ENCODE assay signal across 7 cellular contexts in the genomic region with DNA sequence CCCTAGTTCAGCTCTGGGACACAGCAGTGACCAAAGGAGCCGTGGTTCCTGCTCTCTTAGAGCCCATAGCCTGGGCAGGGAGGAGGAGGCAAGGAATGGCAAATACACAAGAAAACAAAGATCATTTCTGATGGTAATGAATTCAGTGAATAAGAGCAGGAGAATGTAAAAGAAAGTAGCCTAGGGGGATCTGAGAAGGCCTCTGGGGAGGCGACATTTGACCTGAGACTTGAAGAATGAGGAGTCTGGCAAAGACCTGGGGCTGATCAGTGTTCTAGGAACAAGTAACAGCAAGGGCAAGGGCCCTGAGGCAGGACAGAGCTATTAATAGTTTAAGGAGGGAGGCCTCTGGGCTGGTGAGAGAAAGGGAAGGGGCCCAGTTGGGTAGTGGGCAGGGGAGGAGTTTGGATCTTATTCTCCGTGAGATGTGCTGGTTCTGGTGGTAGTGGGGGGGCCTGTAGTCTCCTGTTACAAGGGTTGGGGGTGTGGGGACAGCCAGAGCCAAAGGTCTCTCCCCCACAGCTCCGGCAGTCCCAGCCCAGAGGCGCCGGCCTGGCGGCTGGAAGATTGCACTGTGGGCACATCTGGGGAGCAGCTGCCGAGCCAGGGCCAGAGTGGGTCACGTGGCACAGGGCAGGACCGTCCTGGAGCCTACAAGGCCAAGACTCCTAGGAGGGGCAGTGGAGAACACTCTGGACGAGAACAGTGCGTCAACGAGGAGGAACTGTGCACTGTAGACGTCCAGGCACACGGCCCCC. TPM values are rescaled to one million over a fixed set of nuclear protein-coding genes. Genes with fewer than 3 reads are reported as not detected.
DNase-seq lines count a peak whose midpoint lies in the region; ATAC-seq and TF ChIP-seq lines count a peak whose summit lies in the region.

No MANE protein-coding gene starts in this region.

- peak overlapping the region; percentile 95 for H2BK20ac ChIP-seq in IMR-90 (ENCODE audit: low read depth, low read length)

- no peaks in the 10 kb centered on the region for H3K27me3 Mint-ChIP-seq in MCF 10A (ENCODE audit: insufficient read depth, unreplicated experiment)

- H3K56ac ChIP-seq in IMR-90 (ENCODE audit: extremely low read depth, insufficient read depth, low read length) = peak overlapping the region; percentile 35; the same call in 1 of the 2 replicates

- H3K4me3 Mint-ChIP-seq in MCF 10A (ENCODE audit: unreplicated experiment) = peak overlapping the region; percentile 43

- intact Hi-C loops in IMR-90 (cut with micrococcal nuclease) = no loop called here
- intact Hi-C loops in MCF 10A (cut with micrococcal nuclease) = no loop called here
- intact Hi-C loops in transverse colon (cut with DNase I; ENCODE audit: low total_unique reads) = no loop called here

- peak overlapping the region; percentile 81 for H2AFZ ChIP-seq in IMR-90 (replicated peaks; ENCODE audit: low read length, poor library complexity)

- peak; percentile 86 for DNase-seq in IMR-90
- peak; percentile 92 for DNase-seq in MCF 10A (ENCODE audit: unreplicated experiment)
- DNase-seq in transverse colon = peak; percentile 86
- no peak for DNase-seq in stimulated activated naive CD8-positive, alpha-beta T cell treated with anti-CD3 and anti-CD28 coated beads, Interleukin-15, Interleukin-2, amounts not matched to agents 100 U/mL and 50 U/mL, for 24 hours
- DNase-seq in LoVo (ENCODE audit: low spot score) = no peak

- H3K18ac ChIP-seq in IMR-90 (ENCODE audit: low read depth, low read length) = peak overlapping the region; percentile 71

- peak overlapping the region; percentile 96 for H3K27ac ChIP-seq in IMR-90 (ENCODE audit: insufficient read depth, low read length)
- H3K27ac ChIP-seq in layer of hippocampus (ENCODE audit: low read depth, low read length) = peak overlapping the region; percentile 48
- H3K27ac ChIP-seq in transverse colon = peak overlapping the region; percentile 80 to 86 (median 85)

- peaks cover 0 to 7% of the 10 kb centered on the region in 2 experiments; a peak in 1 of 4 replicates for H3K79me1 ChIP-seq in IMR-90 (ENCODE audit: low read depth in 1 of 2, low read length in 2 of 2)

- no peaks in the 10 kb centered on the region for H4K20me1 ChIP-seq in IMR-90 (ENCODE audit: insufficient read depth, low read length)

- peak overlapping the region; percentile 56 to 92 for H4K8ac ChIP-seq in IMR-90 (ENCODE audit: low read depth in 2 of 2, low read length in 2 of 2)

- H3K4me1 Mint-ChIP-seq in MCF 10A (ENCODE audit: insufficient read depth, unreplicated experiment) = peaks cover 28% of the 10 kb centered on the region

- peak overlapping the region; percentile 94 for H3K27ac Mint-ChIP-seq in MCF 10A (ENCODE audit: low read depth, unreplicated experiment)

- H3K27me3 ChIP-seq in IMR-90 (ENCODE audit: control insufficient read depth, insufficient read depth, low read length) (no peaks in the 10 kb centered on the region), layer of hippocampus (ENCODE audit: control insufficient read depth, insufficient read depth, low read length) (no peaks in the 10 kb centered on the region), transverse colon (no peaks in the 10 kb centered on the region)

- TF ChIP-seq EP300 in transverse colon (IDR thresholded peaks at IDR 0.05; ENCODE audit: low read depth) = peak; percentile 76

- dilution Hi-C loops in IMR-90 (cut with HindIII; ENCODE audit: low sequenced_read_pairs, unreplicated experiment) = no loop called here

- H3K14ac ChIP-seq in IMR-90 (replicated peaks; ENCODE audit: low read depth, low read length) = peak overlapping the region; percentile 46

- H2BK15ac ChIP-seq in IMR-90 (ENCODE audit: low read depth, low read length) = peak overlapping the region; percentile 31; the same call in 2 of the 3 replicates

- peak overlapping the region; percentile 83 for H2BK5ac ChIP-seq in IMR-90 (ENCODE audit: low read depth, low read length, poor library complexity, severe bottlenecking)

- H2AK9ac ChIP-seq in IMR-90 (replicated peaks; ENCODE audit: low read depth, low read length, poor library complexity) = peak overlapping the region; percentile 67

- H3K4ac ChIP-seq in IMR-90 (ENCODE audit: low read depth, low read length) = peak overlapping the region; percentile 97

- peak overlapping the region; percentile 93 for H2BK120ac ChIP-seq in IMR-90 (ENCODE audit: low read depth, low read length)

- H3K9me3 Mint-ChIP-seq in MCF 10A (ENCODE audit: unreplicated experiment) = no peaks in the 10 kb centered on the region

- peaks cover 22% of the 10 kb centered on the region for H3K36me3 Mint-ChIP-seq in MCF 10A (ENCODE audit: insufficient read depth, unreplicated experiment)

- peaks cover 14% of the 10 kb centered on the region for H3K4me1 ChIP-seq in IMR-90 (ENCODE audit: control insufficient read depth, insufficient read depth, low read length)
- peaks cover 18 to 45% (median 39%) of the 10 kb centered on the region in 4 donors for H3K4me1 ChIP-seq in transverse colon

- H4K91ac ChIP-seq in IMR-90 (ENCODE audit: insufficient read depth, low read depth, low read length) = peak overlapping the region; percentile 88

- H3K4me2 ChIP-seq in IMR-90 (ENCODE audit: low read depth, low read length) = peak overlapping the region; percentile 14; the same call in 1 of the 2 replicates

- peak overlapping the region; percentile 81; the same call in 1 of the 2 replicates for H3K23ac ChIP-seq in IMR-90 (ENCODE audit: low read depth, low read length)

- no peak for TF ChIP-seq CTCF in IMR-90 (conservative IDR thresholded peaks at IDR 0.05; ENCODE audit: low read depth, low read length)
- TF ChIP-seq CTCF in MCF 10A (IDR thresholded peaks at IDR 0.05; ENCODE audit: unreplicated experiment) = no peak
- no peak for TF ChIP-seq CTCF in transverse colon (IDR thresholded peaks at IDR 0.05)

- POLR2A ChIA-PET in IMR-90 (lab: Charles Lee; ENCODE audit: unreplicated experiment) = interaction anchor here (1.6 kb wide), 1 partner anchor 9 kb away, joined by 8 read pairs; the partner anchor contains the start of gene ID1
- POLR2A ChIA-PET in MCF 10A (lab: Yijun Ruan, JAX) = interaction anchor here (0.5 to 3.7 kb wide), 11 partner anchors 9 to 818 kb away, joined by 3 to 203 read pairs (median 6); partner anchors contain the start of genes ID1 and TPX2

- BruUV-seq in IMR-90 (replicated peaks; lab: Mats Ljungman, UMichigan) = no TSS peak
- TSS peak; percentile 25 for BruUV-seq in MCF 10A (replicated peaks; lab: Mats Ljungman, UMichigan)

- in situ Hi-C loops in IMR-90 (cut with MboI; ENCODE audit: low sequenced_read_pairs) (no loop called here), transverse colon (cut with MboI; ENCODE audit: low pct_ligation_motif_present in 1 of 4, low pct_unique_long_range_greater_than_20kb in 1 of 4, low sequenced_read_pairs in 3 of 4) (no loop called here)

- H3K9me1 ChIP-seq in IMR-90 (ENCODE audit: insufficient read depth, low read length) = peaks cover 7% of the 10 kb centered on the region

- H3K36me3 ChIP-seq in IMR-90 (ENCODE audit: control insufficient read depth, insufficient read depth, low read length) = no peaks in the 10 kb centered on the region
- H3K36me3 ChIP-seq in transverse colon = no peaks in the 10 kb centered on the region

- H3K9ac ChIP-seq in IMR-90 (ENCODE audit: low read depth, low read length) = peak overlapping the region; percentile 48

- ATAC-seq in IMR-90 (ENCODE audit: low read depth) = peak; percentile 86
- no peak for ATAC-seq in stimulated activated naive CD8-positive, alpha-beta T cell treated with anti-CD3 and anti-CD28 coated beads, Interleukin-15, Interleukin-2, amounts not matched to agents 100 U/mL and 50 U/mL, for 24 hours
- ATAC-seq in HG02642 (IDR thresholded peaks at IDR 0.05; ENCODE audit: poor library complexity, unreplicated experiment) = no peak

- peak overlapping the region; percentile 85 for H4K5ac ChIP-seq in IMR-90 (ENCODE audit: low read depth, low read length)

- no peaks in the 10 kb centered on the region for H3K9me3 ChIP-seq in IMR-90 (ENCODE audit: control insufficient read depth, insufficient read depth, low read length)
- H3K9me3 ChIP-seq in transverse colon = no peaks in the 10 kb centered on the region

- peak; percentile 4; the same call in 1 of the 2 replicates for TF ChIP-seq RAD21 in IMR-90 (IDR thresholded peaks at IDR 0.05; ENCODE audit: low read length)

- CTCF ChIA-PET in IMR-90 (lab: Yijun Ruan, JAX) (interaction anchor here (0.9 to 1.3 kb wide), 3 partner anchors 9 to 33 kb away, joined by 3 to 4 read pairs (median 4); no protein-coding TSS in a partner anchor), MCF 10A (lab: Yijun Ruan, JAX) (interaction anchor here (0.8 to 25.4 kb wide), 7 partner anchors 9 to 144 kb away, joined by 3 to 1902 read pairs (median 12); partner anchors contain the start of gene ID1)

- H3K4me3 ChIP-seq in IMR-90 (ENCODE audit: insufficient read depth, low read depth, low read length) (no peak overlapping the region), transverse colon (no peak overlapping the region)

- peak; percentile 61; the same call in 1 of the 2 replicates for TF ChIP-seq POLR2A in IMR-90 (IDR thresholded peaks at IDR 0.05; ENCODE audit: low read depth, low read length)
- TF ChIP-seq POLR2A in transverse colon (IDR thresholded peaks at IDR 0.05) = peak; percentile 89

- WGBS in IMR-90 (ENCODE audit: extremely low coverage in 2 of 2, insufficient read length in 1 of 2), 2 experiments = 13% methylated on average over 3 of the region's 15 CpGs; no CpG with 5 or more reads in 1 of the 2 experiments
- WGBS in transverse colon (ENCODE audit: low coverage in 1 of 2), 2 donors = 29 to 60% methylated on average over 1 to 15 of the region's 15 CpGs

- H2AK5ac ChIP-seq in IMR-90 (ENCODE audit: low read depth, low read length) = peak overlapping the region; percentile 83

RNA-seq across cellular contexts. Expression of gene ID1, which starts 9.3 kb away (rescaled TPM):
- 174 and 186 TPM in 2 replicates for total RNA-seq in IMR-90 (2012; rRNA removed)
- polyA plus RNA-seq in IMR-90 (2012; rRNA removed) = 148 and 156 TPM in 2 replicates
- 283 and 402 TPM in 2 replicates for polyA plus RNA-seq in IMR-90 (2012; cell fraction: cytosol; rRNA removed)
- polyA plus RNA-seq in IMR-90 (2012; cell fraction: nucleus; rRNA removed; ENCODE audit: low replicate concordance) = 740 and 930 TPM in 2 replicates
- total RNA-seq in MCF 10A (2022) = 35.7 and 38.4 TPM in 2 replicates
- total RNA-seq in transverse colon = 1,000 to 10,000 TPM in 1 of 4 donors, 100 to 1,000 TPM in 3; 516 to 1,015 (median 933) TPM

RNA-seq across cellular contexts. Expression of gene COX4I2, which starts 41.9 kb away (rescaled TPM):
- not detected in 2 replicates for total RNA-seq in IMR-90 (2012; rRNA removed)
- polyA plus RNA-seq in IMR-90 (2012; rRNA removed) = not detected in 2 replicates
- polyA plus RNA-seq in IMR-90 (2012; cell fraction: cytosol; rRNA removed) = not detected in 2 replicates
- not detected in 2 replicates for polyA plus RNA-seq in IMR-90 (2012; cell fraction: nucleus; rRNA removed; ENCODE audit: low replicate concordance)
- not detected in 2 replicates for total RNA-seq in MCF 10A (2022)
- not detected for total RNA-seq in transverse colon

Comparison
In these comparisons a context has a peak if more than half of its experiments do, and no peak if none do; other contexts are left out.
1. DNase-seq: peak in IMR-90 (single experiment), MCF 10A (single experiment) and transverse colon (single experiment); none in stimulated activated naive CD8-positive, alpha-beta T cell treated with anti-CD3 and anti-CD28 coated beads, Interleukin-15, Interleukin-2, amounts not matched to agents 100 U/mL and 50 U/mL, for 24 hours (single experiment) and LoVo (single experiment).
2. Peak in every context shown above with its lines, with median percentiles within 50 percentile points of each other: H3K27ac ChIP-seq.